ENCODE assay signal across 1 cellular context in the genomic region with DNA sequence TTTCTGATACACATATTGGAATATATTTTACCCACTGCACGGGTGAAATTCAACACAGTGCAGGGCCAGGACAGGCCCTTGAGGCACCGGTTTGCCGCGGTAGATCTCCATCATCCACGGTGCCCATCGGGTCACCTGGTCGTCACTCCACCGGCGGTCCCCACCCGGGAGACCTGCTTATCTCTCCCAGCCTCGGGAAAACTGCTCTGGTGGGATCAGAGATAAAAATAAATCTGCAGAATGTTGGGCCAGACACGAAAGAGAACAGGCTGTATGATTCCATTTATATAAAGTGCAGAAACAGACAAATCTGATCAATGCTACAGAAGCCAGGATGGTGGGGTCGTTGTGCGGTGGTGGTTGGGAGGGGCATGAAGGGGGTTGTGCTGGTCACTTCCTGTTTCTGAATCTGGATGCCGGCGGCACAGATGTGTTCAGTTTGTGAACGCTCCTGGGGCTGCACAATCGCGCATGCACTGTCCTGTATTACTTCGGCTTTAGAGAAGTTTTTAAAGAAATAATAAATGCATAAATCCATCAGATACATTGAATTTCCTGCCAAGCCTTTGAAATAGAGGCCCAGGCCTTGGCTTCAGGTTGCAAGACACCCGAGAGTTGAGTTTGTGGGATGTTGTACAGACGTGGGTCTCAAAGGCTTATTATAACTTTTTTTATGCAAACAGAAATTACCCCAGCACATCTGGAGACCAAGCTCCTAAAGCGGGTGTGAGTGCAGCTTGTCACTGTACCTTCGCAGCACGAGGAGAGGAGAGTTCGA.
TF ChIP-seq lines count a peak whose summit lies in the region.

No MANE protein-coding gene starts in this region.

TF ChIP-seq in H1, 55 proteins besides CTCF, POLR2A, EP300 and RAD21:
- TF ChIP-seq YY1 (IDR thresholded peaks at IDR 0.05; ENCODE audit: low read depth, low read length) (no peak), RXRA (IDR thresholded peaks at IDR 0.05; ENCODE audit: insufficient read depth, low read depth, low read length) (no peak), GABPA (IDR thresholded peaks at IDR 0.05; ENCODE audit: borderline replicate concordance, insufficient read depth, low read length) (no peak), ASH2L (IDR thresholded peaks at IDR 0.05; ENCODE audit: low read length) (no peak), BCL11A (IDR thresholded peaks at IDR 0.05; ENCODE audit: low read depth in 2 of 2, low read length in 2 of 2) (no peak), SIRT6 (IDR thresholded peaks at IDR 0.05; ENCODE audit: low read length) (no peak), SRF (IDR thresholded peaks at IDR 0.05; ENCODE audit: low read depth, low read length) (no peak), SIN3A (conservative IDR thresholded peaks at IDR 0.05 in 1 of 2, IDR thresholded peaks at IDR 0.05 in 1 of 2; ENCODE audit: low read depth in 1 of 2, low read length in 2 of 2) (no peak), NRF1 (IDR thresholded peaks at IDR 0.05; ENCODE audit: low read depth, low read length) (no peak), TAF7 (optimal IDR thresholded peaks at IDR 0.05; ENCODE audit: borderline replicate concordance, low read depth, low read length) (no peak), POU5F1 (IDR thresholded peaks at IDR 0.05; ENCODE audit: low read depth, low read length) (no peak), CREB1 (IDR thresholded peaks at IDR 0.05) (no peak)
- TF ChIP-seq, protein P1, sequence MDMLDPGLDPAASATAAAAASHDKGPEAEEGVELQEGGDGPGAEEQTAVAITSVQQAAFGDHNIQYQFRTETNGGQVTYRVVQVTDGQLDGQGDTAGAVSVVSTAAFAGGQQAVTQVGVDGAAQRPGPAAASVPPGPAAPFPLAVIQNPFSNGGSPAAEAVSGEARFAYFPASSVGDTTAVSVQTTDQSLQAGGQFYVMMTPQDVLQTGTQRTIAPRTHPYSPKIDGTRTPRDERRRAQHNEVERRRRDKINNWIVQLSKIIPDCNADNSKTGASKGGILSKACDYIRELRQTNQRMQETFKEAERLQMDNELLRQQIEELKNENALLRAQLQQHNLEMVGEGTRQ (IDR thresholded peaks at IDR 0.05; ENCODE audit: low read length), result no peak
TF ChIP-seq in H1: peak in this region for 0.
